In genomic region chr2:271917-272316, GRCh38 we compare ENCODE assay signal across 2 cellular contexts.
A peak's percentile ranks its signal among the peaks of the same experiment; 100 is the strongest.
TF ChIP-seq lines count a peak whose summit lies in the region.

No MANE protein-coding gene starts in this region.

TF ChIP-seq in GM23338, 12 proteins besides CTCF, POLR2A, EP300 and RAD21:
- no peak for TF ChIP-seq NANOG (IDR thresholded peaks at IDR 0.05; ENCODE audit: borderline replicate concordance)
- TF ChIP-seq JUNB (IDR thresholded peaks at IDR 0.05; ENCODE audit: unreplicated experiment), result no peak
- TF ChIP-seq, protein P1, sequence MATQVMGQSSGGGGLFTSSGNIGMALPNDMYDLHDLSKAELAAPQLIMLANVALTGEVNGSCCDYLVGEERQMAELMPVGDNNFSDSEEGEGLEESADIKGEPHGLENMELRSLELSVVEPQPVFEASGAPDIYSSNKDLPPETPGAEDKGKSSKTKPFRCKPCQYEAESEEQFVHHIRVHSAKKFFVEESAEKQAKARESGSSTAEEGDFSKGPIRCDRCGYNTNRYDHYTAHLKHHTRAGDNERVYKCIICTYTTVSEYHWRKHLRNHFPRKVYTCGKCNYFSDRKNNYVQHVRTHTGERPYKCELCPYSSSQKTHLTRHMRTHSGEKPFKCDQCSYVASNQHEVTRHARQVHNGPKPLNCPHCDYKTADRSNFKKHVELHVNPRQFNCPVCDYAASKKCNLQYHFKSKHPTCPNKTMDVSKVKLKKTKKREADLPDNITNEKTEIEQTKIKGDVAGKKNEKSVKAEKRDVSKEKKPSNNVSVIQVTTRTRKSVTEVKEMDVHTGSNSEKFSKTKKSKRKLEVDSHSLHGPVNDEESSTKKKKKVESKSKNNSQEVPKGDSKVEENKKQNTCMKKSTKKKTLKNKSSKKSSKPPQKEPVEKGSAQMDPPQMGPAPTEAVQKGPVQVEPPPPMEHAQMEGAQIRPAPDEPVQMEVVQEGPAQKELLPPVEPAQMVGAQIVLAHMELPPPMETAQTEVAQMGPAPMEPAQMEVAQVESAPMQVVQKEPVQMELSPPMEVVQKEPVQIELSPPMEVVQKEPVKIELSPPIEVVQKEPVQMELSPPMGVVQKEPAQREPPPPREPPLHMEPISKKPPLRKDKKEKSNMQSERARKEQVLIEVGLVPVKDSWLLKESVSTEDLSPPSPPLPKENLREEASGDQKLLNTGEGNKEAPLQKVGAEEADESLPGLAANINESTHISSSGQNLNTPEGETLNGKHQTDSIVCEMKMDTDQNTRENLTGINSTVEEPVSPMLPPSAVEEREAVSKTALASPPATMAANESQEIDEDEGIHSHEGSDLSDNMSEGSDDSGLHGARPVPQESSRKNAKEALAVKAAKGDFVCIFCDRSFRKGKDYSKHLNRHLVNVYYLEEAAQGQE (IDR thresholded peaks at IDR 0.05; ENCODE audit: unreplicated experiment), result no peak
- no peak for TF ChIP-seq ZNF114 (CRISPR knock-in tag; IDR thresholded peaks at IDR 0.05)

TF ChIP-seq in K562, 482 proteins besides CTCF, POLR2A, EP300 and RAD21:
- TF ChIP-seq RBFOX2 (IDR thresholded peaks at IDR 0.05; ENCODE audit: low read depth, low read length) (0 out of 2 replicates have a peak, but pooled peaks have one; percentile 35), TAF7 (tag; IDR thresholded peaks at IDR 0.05) (no peak), ZBTB5 (IDR thresholded peaks at IDR 0.05) (no peak), KLF10 (CRISPR knock-in tag; IDR thresholded peaks at IDR 0.05) (no peak)
- TF ChIP-seq, protein P2, sequence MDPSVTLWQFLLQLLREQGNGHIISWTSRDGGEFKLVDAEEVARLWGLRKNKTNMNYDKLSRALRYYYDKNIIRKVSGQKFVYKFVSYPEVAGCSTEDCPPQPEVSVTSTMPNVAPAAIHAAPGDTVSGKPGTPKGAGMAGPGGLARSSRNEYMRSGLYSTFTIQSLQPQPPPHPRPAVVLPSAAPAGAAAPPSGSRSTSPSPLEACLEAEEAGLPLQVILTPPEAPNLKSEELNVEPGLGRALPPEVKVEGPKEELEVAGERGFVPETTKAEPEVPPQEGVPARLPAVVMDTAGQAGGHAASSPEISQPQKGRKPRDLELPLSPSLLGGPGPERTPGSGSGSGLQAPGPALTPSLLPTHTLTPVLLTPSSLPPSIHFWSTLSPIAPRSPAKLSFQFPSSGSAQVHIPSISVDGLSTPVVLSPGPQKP (CRISPR knock-in tag; IDR thresholded peaks at IDR 0.05), result no peak
TF ChIP-seq in K562: peak in this region for 1.
